18 cellular contexts compared by ENCODE assay signal in the genomic region with DNA sequence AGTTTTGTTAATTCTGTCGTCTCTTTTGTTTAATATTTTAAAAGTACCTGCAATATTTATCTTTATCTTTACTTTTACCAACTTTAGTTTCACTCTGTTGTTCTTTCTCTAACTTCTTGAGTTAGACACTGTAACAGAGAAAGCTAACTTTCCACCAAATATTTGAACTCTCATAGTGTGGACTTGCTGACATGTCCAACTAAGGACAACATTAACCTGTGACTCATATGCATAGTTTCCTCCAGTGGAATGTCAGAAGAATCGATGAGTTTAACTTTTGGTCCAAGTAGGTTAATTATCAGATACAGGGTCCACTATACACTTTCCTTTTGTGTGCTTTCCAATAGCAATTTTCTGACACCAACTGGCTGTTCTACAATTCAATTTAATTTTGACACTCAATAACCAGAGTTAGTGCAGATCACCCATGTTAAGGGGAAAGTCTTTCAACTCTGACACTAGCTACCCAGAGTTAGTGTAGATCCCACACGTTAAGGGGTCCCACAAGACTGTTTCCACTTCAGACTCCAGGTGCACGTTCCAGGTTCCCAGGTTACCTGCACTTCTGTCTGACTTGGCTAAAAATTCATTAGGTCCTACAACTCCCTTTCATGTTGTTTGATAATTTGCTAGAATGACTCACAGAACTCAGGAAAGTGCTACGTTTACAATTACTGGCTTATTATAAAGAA.
DNase-seq lines count a peak whose midpoint lies in the region; ATAC-seq and TF ChIP-seq lines count a peak whose summit lies in the region.
"Had no signal": no experiment of that assay in that cellular context is flagged by ENCODE, and none has a peak within 500 bp of the region (broad histone marks: within the 10 kb centered on the region; RNA-seq: fewer than 3 reads in every experiment).

No MANE protein-coding gene starts in this region.

- H3K9me3 ChIP-seq in Caco-2, result no peaks in the 10 kb centered on the region
- peaks cover 19% of the 10 kb centered on the region for H3K9me3 ChIP-seq in endodermal cell (ENCODE audit: control insufficient read depth, low read length)
- H3K9me3 ChIP-seq in colonic mucosa, result no peaks in the 10 kb centered on the region
- H3K9me3 ChIP-seq in heart left ventricle, result no peaks in the 10 kb centered on the region
- H3K9me3 ChIP-seq: lower lobe of right lung, transverse colon had no signal

- no peak overlapping the region for H3K4me3 ChIP-seq in Caco-2 (ENCODE audit: low read depth, low read length)
- H3K4me3 ChIP-seq in endodermal cell (ENCODE audit: low read length), result no peak overlapping the region
- no peak overlapping the region for H3K4me3 ChIP-seq in mesendoderm (ENCODE audit: low read length)
- H3K4me3 ChIP-seq in colonic mucosa, result no peak overlapping the region
- H3K4me3 ChIP-seq in heart left ventricle, result no peak overlapping the region
- H3K4me3 ChIP-seq: coronary artery, lower lobe of right lung, neural progenitor cell, transverse colon had no signal

- no peaks in the 10 kb centered on the region for H3K79me1 ChIP-seq in mesendoderm (ENCODE audit: low read length)

- H3K23ac ChIP-seq in mesendoderm (ENCODE audit: low read length), result no peak overlapping the region

- H3K79me2 ChIP-seq in mesendoderm (ENCODE audit: control insufficient read depth, insufficient read depth, low read length), result no peaks in the 10 kb centered on the region

- no peak for TF ChIP-seq POLR2A in heart left ventricle (IDR thresholded peaks at IDR 0.05)

- CTCF ChIA-PET in Caco-2 (lab: Charles Lee), result no interaction called here

- ATAC-seq in HG02623 (IDR thresholded peaks at IDR 0.05; ENCODE audit: unreplicated experiment), result no peak
- no peak for ATAC-seq in activated T-cell treated with anti-CD3 and anti-CD28 coated beads, Interleukin-2, amount 50 U/mL, for 4 hours
- ATAC-seq in heart left ventricle, result no peak
- ATAC-seq: lower lobe of right lung; stimulated activated effector memory CD8-positive, alpha-beta T cell treated with anti-CD3 and anti-CD28 coated beads, Interleukin-12 subunit alpha, Interleukin-12 subunit beta, amount 100 ng/mL, for 72 hours had no signal

- H3K4me1 ChIP-seq in Caco-2 (peaks cover 23% of the 10 kb centered on the region), endodermal cell (ENCODE audit: control insufficient read depth, insufficient read depth, low read length) (no peaks in the 10 kb centered on the region), mesendoderm (ENCODE audit: control insufficient read depth, low read depth, low read length) (no peaks in the 10 kb centered on the region), colonic mucosa (no peaks in the 10 kb centered on the region), heart left ventricle (no peaks in the 10 kb centered on the region)
- H3K4me1 ChIP-seq: lower lobe of right lung, transverse colon had no signal

- H3K9me3 Mint-ChIP-seq in Caco-2 (ENCODE audit: unreplicated experiment) (peaks cover 10% of the 10 kb centered on the region), endodermal cell (peaks cover 46% of the 10 kb centered on the region)
- peaks cover 5% of the 10 kb centered on the region for H3K9me3 Mint-ChIP-seq in activated T-cell treated with anti-CD3 and anti-CD28 coated beads, Interleukin-2, amount 50 U/mL, for 4 hours
- H3K9me3 Mint-ChIP-seq: stimulated activated effector memory CD8-positive, alpha-beta T cell treated with anti-CD3 and anti-CD28 coated beads, Interleukin-12 subunit alpha, Interleukin-12 subunit beta, amount 100 ng/mL, for 72 hours had no signal

- H3K4me2 ChIP-seq in mesendoderm (ENCODE audit: low read length), result no peak overlapping the region
- H3K4me2 ChIP-seq: neural progenitor cell had no signal

- no peak for TF ChIP-seq CTCF in Caco-2 (IDR thresholded peaks at IDR 0.05; ENCODE audit: insufficient read depth in 1 of 2, low read depth in 1 of 2, low read length in 1 of 2, severe bottlenecking in 1 of 2, unreplicated experiment in 1 of 2)
- TF ChIP-seq CTCF in endodermal cell (conservative IDR thresholded peaks at IDR 0.05), result no peak
- TF ChIP-seq CTCF in colonic mucosa (IDR thresholded peaks at IDR 0.05), result no peak
- no peak for TF ChIP-seq CTCF in heart left ventricle (IDR thresholded peaks at IDR 0.05)

- H4K8ac ChIP-seq in mesendoderm (ENCODE audit: low read depth, low read length), result no peak overlapping the region

- no peaks in the 10 kb centered on the region for H3K36me3 ChIP-seq in Caco-2 (ENCODE audit: control insufficient read depth, insufficient read depth, low read length)
- H3K36me3 ChIP-seq in endodermal cell (ENCODE audit: control insufficient read depth, insufficient read depth, low read length), result no peaks in the 10 kb centered on the region
- no peaks in the 10 kb centered on the region for H3K36me3 ChIP-seq in mesendoderm (ENCODE audit: control insufficient read depth, insufficient read depth, low read length)
- no peaks in the 10 kb centered on the region for H3K36me3 ChIP-seq in colonic mucosa
- H3K36me3 ChIP-seq in heart left ventricle, result no peaks in the 10 kb centered on the region
- H3K36me3 ChIP-seq: lower lobe of right lung, neural progenitor cell, transverse colon had no signal

- H2BK5ac ChIP-seq in mesendoderm (ENCODE audit: low read length), result no peak overlapping the region

- no peak overlapping the region for H3K27ac ChIP-seq in endodermal cell (ENCODE audit: low read depth, low read length)
- peak overlapping the region; percentile 57 for H3K27ac ChIP-seq in mesendoderm (ENCODE audit: low read depth, low read length)
- no peak overlapping the region for H3K27ac ChIP-seq in colonic mucosa
- H3K27ac ChIP-seq in heart left ventricle, result no peak overlapping the region
- H3K27ac ChIP-seq: coronary artery, lower lobe of right lung, neural progenitor cell, transverse colon had no signal

- no TSS peak for BruUV-seq in Caco-2 (replicated peaks; lab: Mats Ljungman, UMichigan)

- no peak overlapping the region for H2BK120ac ChIP-seq in mesendoderm (ENCODE audit: low read depth, low read length)

- H2AK5ac ChIP-seq in mesendoderm (ENCODE audit: low read length), result no peak overlapping the region

- WGBS in endodermal cell (ENCODE audit: insufficient coverage in 1 of 2, insufficient read length in 1 of 2), 2 experiments, result 90% methylated on average over 3 of the region's 5 CpGs; no CpG with 5 or more reads in 1 of the 2 experiments
- no CpG with 5 or more reads among the region's 5 CpGs for WGBS in mesendoderm (ENCODE audit: extremely low coverage, insufficient coverage, low lambda C conversion rate)
- WGBS in heart left ventricle, 4 donors, result 53 to 67% (median 60%) methylated on average over 5 of the region's 5 CpGs

- no peak overlapping the region for H3K56ac ChIP-seq in mesendoderm (ENCODE audit: low read length)

- H3K27me3 ChIP-seq in Caco-2 (replicated peaks; ENCODE audit: control insufficient read depth, insufficient read depth, low read length) (no peaks in the 10 kb centered on the region), endodermal cell (ENCODE audit: control insufficient read depth, insufficient read depth, low read length, poor library complexity, severe bottlenecking) (no peaks in the 10 kb centered on the region), mesendoderm (ENCODE audit: insufficient read depth, low read length, poor library complexity) (no peaks in the 10 kb centered on the region), colonic mucosa (no peaks in the 10 kb centered on the region), heart left ventricle (no peaks in the 10 kb centered on the region)
- H3K27me3 ChIP-seq: neural progenitor cell, transverse colon had no signal

- H3K4me1 Mint-ChIP-seq in Caco-2 (ENCODE audit: low read depth, unreplicated experiment) (no peaks in the 10 kb centered on the region), endodermal cell (peaks cover 4% of the 10 kb centered on the region)
- no peaks in the 10 kb centered on the region for H3K4me1 Mint-ChIP-seq in activated T-cell treated with anti-CD3 and anti-CD28 coated beads, Interleukin-2, amount 50 U/mL, for 4 hours (ENCODE audit: low read depth)
- H3K4me1 Mint-ChIP-seq: stimulated activated effector memory CD8-positive, alpha-beta T cell treated with anti-CD3 and anti-CD28 coated beads, Interleukin-12 subunit alpha, Interleukin-12 subunit beta, amount 100 ng/mL, for 72 hours had no signal

- H3K27ac Mint-ChIP-seq in Caco-2 (ENCODE audit: unreplicated experiment), result peak overlapping the region; percentile 78
- H3K27ac Mint-ChIP-seq in endodermal cell, result peak overlapping the region; percentile 22
- H3K27ac Mint-ChIP-seq: neural progenitor cell; stimulated activated effector memory CD8-positive, alpha-beta T cell treated with anti-CD3 and anti-CD28 coated beads, Interleukin-12 subunit alpha, Interleukin-12 subunit beta, amount 100 ng/mL, for 72 hours had no signal

- no peak for DNase-seq in Caco-2
- peak; percentile 15 for DNase-seq in HT1080 (ENCODE audit: low read depth)
- no peak for DNase-seq in endodermal cell
- DNase-seq in mesendoderm, result no peak
- DNase-seq in activated T-cell treated with anti-CD3 and anti-CD28 coated beads, Interleukin-2, amount 50 U/mL, for 4 hours, result no peak
- DNase-seq in colonic mucosa, result no peak
- DNase-seq in heart left ventricle, result no peak
- DNase-seq: activated CD4-positive, CD25-positive, alpha-beta regulatory T cell; activated effector memory CD4-positive, alpha-beta T cell treated with Interleukin-2 at 50 U/mL for 16 hours; DMS79 treated with DMSO at 0.1 percent for 48 hours; lower lobe of right lung; MM.1S; NCI-H748 treated with DMSO at 0.1 percent for 48 hours; transverse colon had no signal

- POLR2A ChIA-PET in Caco-2 (lab: Charles Lee), result no interaction called here

- H3K4me3 Mint-ChIP-seq in Caco-2 (ENCODE audit: unreplicated experiment) (no peak overlapping the region), endodermal cell (no peak overlapping the region)
- H3K4me3 Mint-ChIP-seq in activated T-cell treated with anti-CD3 and anti-CD28 coated beads, Interleukin-2, amount 50 U/mL, for 4 hours, result no peak overlapping the region
- H3K4me3 Mint-ChIP-seq: neural progenitor cell; stimulated activated effector memory CD8-positive, alpha-beta T cell treated with anti-CD3 and anti-CD28 coated beads, Interleukin-12 subunit alpha, Interleukin-12 subunit beta, amount 100 ng/mL, for 72 hours had no signal

- no peak overlapping the region for H3K4ac ChIP-seq in mesendoderm (ENCODE audit: low read depth, low read length)

- no peak overlapping the region for H3K18ac ChIP-seq in mesendoderm (ENCODE audit: low read length)

- H3K27me3 Mint-ChIP-seq in Caco-2 (ENCODE audit: insufficient read depth, unreplicated experiment) (no peaks in the 10 kb centered on the region), endodermal cell (ENCODE audit: insufficient read depth) (no peaks in the 10 kb centered on the region)
- H3K27me3 Mint-ChIP-seq in activated T-cell treated with anti-CD3 and anti-CD28 coated beads, Interleukin-2, amount 50 U/mL, for 4 hours (ENCODE audit: low read depth), result no peaks in the 10 kb centered on the region

- no peak overlapping the region for H2BK15ac ChIP-seq in mesendoderm (replicated peaks; ENCODE audit: low read depth)

- no peak overlapping the region for H3K9ac ChIP-seq in endodermal cell (ENCODE audit: extremely low read depth, low read length, poor library complexity, severe bottlenecking)
- H3K9ac ChIP-seq in mesendoderm (ENCODE audit: low read length), result no peak overlapping the region
- H3K9ac ChIP-seq in colonic mucosa (ENCODE audit: low read depth in 2 of 2, low read length in 2 of 2), result no peak overlapping the region
- H3K9ac ChIP-seq: neural progenitor cell had no signal

- intact Hi-C loops in Caco-2 (cut with micrococcal nuclease; ENCODE audit: unreplicated experiment), result loop anchor here (2.0 kb wide), 2 partner anchors 403 to 445 kb away; no protein-coding TSS in a partner anchor
- intact Hi-C loops in colonic mucosa (cut with DNase I), result no loop called here
- intact Hi-C loops in heart left ventricle (cut with DNase I), result no loop called here

- H3K36me3 Mint-ChIP-seq in Caco-2 (ENCODE audit: insufficient read depth, unreplicated experiment) (no peaks in the 10 kb centered on the region), endodermal cell (ENCODE audit: low read depth) (peaks cover 28% of the 10 kb centered on the region)
- H3K36me3 Mint-ChIP-seq in activated T-cell treated with anti-CD3 and anti-CD28 coated beads, Interleukin-2, amount 50 U/mL, for 4 hours (ENCODE audit: insufficient read depth), result no peaks in the 10 kb centered on the region
- H3K36me3 Mint-ChIP-seq: stimulated activated effector memory CD8-positive, alpha-beta T cell treated with anti-CD3 and anti-CD28 coated beads, Interleukin-12 subunit alpha, Interleukin-12 subunit beta, amount 100 ng/mL, for 72 hours had no signal

- H4K5ac ChIP-seq in mesendoderm (ENCODE audit: low read length), result no peak overlapping the region
